In the genomic region with DNA sequence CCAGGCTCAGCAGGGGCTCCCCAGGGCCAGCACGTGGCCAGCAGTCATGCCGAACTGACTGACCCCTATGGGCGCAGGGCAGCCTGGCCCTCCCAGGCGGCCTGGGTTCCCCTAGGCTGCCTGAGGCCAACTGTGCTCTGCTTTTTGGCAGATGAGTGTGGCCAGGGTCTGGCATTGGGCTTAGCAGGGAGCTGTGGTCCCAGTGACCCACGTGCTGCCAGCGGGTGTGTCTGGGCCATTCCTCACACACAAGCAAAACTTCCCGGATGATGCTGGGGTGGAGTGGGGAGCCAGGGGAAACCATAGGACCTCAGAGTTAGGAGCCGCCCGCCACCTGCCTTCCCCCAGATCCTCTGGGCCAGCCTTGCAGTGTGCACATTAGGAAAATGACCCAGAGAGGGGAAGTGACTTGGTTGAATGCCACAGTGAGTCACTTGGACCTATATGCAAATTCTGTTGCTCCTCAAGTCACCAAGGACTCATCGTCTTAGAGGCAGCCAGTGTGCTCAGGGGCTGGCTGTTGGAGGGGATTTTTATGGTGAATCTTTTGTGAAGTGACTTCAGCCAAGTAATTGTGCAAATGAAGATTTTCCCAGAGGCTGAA, we compare ENCODE assay signal across 9 cellular contexts.
A peak's percentile ranks its signal among the peaks of the same experiment; 100 is the strongest.
DNase-seq lines count a peak whose midpoint lies in the region; ATAC-seq and FAIRE-seq lines count a peak whose summit lies in the region.
"Had no signal": no experiment of that assay in that cellular context is flagged by ENCODE, and none has a peak within 500 bp of the region (broad histone marks: within the 10 kb centered on the region; RNA-seq: fewer than 3 reads in every experiment).

No MANE protein-coding gene starts in this region.

- ATAC-seq in GM21576 (IDR thresholded peaks at IDR 0.05; ENCODE audit: unreplicated experiment): peak; percentile 59

- no peaks in the 10 kb centered on the region for H3K36me3 ChIP-seq in KOPT-K1 (ENCODE audit: insufficient read depth, low read length)
- H3K36me3 ChIP-seq in mucosa of rectum (ENCODE audit: control insufficient read depth in 2 of 2, insufficient read depth in 2 of 2, low read length in 2 of 2): no peaks in the 10 kb centered on the region

- H3K27ac ChIP-seq in KOPT-K1 (ENCODE audit: low read depth, low read length, poor library complexity, severe bottlenecking) (peak overlapping the region; percentile 68), mucosa of rectum (ENCODE audit: low read depth in 2 of 2, low read length in 2 of 2) (peak overlapping the region; percentile 67 to 90), substantia nigra (ENCODE audit: low read depth, low read length, poor library complexity, severe bottlenecking) (no peak overlapping the region)
- H3K27ac ChIP-seq: 22Rv1 had no signal

- peak overlapping the region in 1 of 2 donors; percentile 37 for H3K4me3 ChIP-seq in mucosa of rectum (ENCODE audit: low read length in 2 of 2)

- H3K4me1 ChIP-seq in mucosa of rectum (ENCODE audit: control insufficient read depth in 2 of 2, insufficient read depth in 2 of 2, low read length in 2 of 2): peaks cover 19 to 57% of the 10 kb centered on the region in 2 donors

- peak overlapping the region in 1 of 2 donors; percentile 7 for H3K9ac ChIP-seq in mucosa of rectum (ENCODE audit: low read depth in 1 of 2, low read length in 2 of 2)

- FAIRE-seq in HTR-8/SVneo (lab: Jason Lieb, UNC): no peak

- H3K9me3 ChIP-seq in KOPT-K1 (ENCODE audit: insufficient read depth, low read length, poor library complexity, severe bottlenecking) (peaks cover 5% of the 10 kb centered on the region), mucosa of rectum (ENCODE audit: control insufficient read depth in 2 of 2, low read length in 2 of 2) (no peaks in the 10 kb centered on the region)

- DNase-seq in NK-92 treated with Interleukin-12 subunit alpha and Interleukin-12 subunit beta, amount 100 ng/mL, for 24 hours (lab: John Stamatoyannopoulos, UW): peak; percentile 62
- no peak for DNase-seq in NK-92 (lab: John Stamatoyannopoulos, UW; ENCODE audit: unreplicated experiment)
- DNase-seq in activated T-helper 9 cell treated with anti-CD3 and anti-CD28 coated beads, Interleukin-2, amount 50 U/mL, for 16 hours (ENCODE audit: low read depth): peak; percentile 37
- no peak for DNase-seq in substantia nigra (lab: John Stamatoyannopoulos, UW)
- no peak for DNase-seq in HTR-8/SVneo (ENCODE audit: insufficient read length, low spot score)

- no peaks in the 10 kb centered on the region for H3K27me3 ChIP-seq in mucosa of rectum (ENCODE audit: control insufficient read depth in 2 of 2, insufficient read depth in 2 of 2, low read length in 2 of 2)

Comparison
In these comparisons a context has a peak if more than half of its experiments do, and no peak if none do; other contexts are left out.
1. DNase-seq: peak in NK-92 treated with Interleukin-12 subunit alpha and Interleukin-12 subunit beta, amount 100 ng/mL, for 24 hours (single experiment) and activated T-helper 9 cell treated with anti-CD3 and anti-CD28 coated beads, Interleukin-2, amount 50 U/mL, for 16 hours (single experiment); none in NK-92 (single experiment), substantia nigra (0 of 49) and HTR-8/SVneo (single experiment).